In the genomic region with DNA sequence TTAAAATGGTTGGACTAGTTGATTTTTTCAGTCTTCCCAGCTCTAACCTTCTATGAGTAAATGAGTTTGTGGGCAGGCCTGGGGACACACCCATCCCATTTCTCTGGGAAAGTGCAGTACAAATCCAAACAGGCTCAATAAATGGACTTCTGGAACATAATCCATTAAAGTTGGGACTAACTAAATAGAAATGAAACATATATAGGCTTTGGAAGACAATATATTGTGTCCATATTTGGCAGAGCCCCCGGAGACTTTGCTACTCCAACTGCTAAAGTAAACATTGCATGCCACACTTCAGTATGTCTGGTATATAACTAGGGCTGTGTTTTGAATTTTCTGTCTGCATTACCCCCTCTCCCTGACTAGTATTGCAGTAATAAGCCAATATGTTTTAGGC, we compare ENCODE assay signal across 23 cellular contexts.
"Had no signal": no experiment of that assay in that cellular context is flagged by ENCODE, and none has a peak within 500 bp of the region (broad histone marks: within the 10 kb centered on the region; RNA-seq: fewer than 3 reads in every experiment).

No MANE protein-coding gene starts in this region.

- ATAC-seq: activated CD8-positive, alpha-beta T cell treated with anti-CD3 and anti-CD28 coated beads for 36 hours; activated T-helper 17 cell treated with anti-CD3 and anti-CD28 coated beads, Interleukin-2, amount 50 U/mL, for 72 hours; body of pancreas; gastrocnemius medialis; left lung; pancreas; sciatic nerve; WTC11 had no signal

- H3K4me1 ChIP-seq: body of pancreas, gastrocnemius medialis, left lung, pancreas, thyroid gland had no signal

- H3K4me3 ChIP-seq: body of pancreas, gastrocnemius medialis, left lung, pancreas, thyroid gland had no signal

- H3K9me3 ChIP-seq: body of pancreas, gastrocnemius medialis, left lung, pancreas, thyroid gland had no signal

- DNase-seq: activated CD4-positive, alpha-beta T cell treated with anti-CD3 and anti-CD28 coated beads for 4 hours; activated CD8-positive, alpha-beta T cell treated with anti-CD3 and anti-CD28 coated beads for 36 hours; activated naive CD4-positive, alpha-beta T cell; activated naive CD8-positive, alpha-beta T cell treated with anti-CD3 and anti-CD28 coated beads, Interleukin-2, amount 10 ng/mL, durations not matched to agents 7 days and 5 days; activated T-cell treated with anti-CD3 and anti-CD28 coated beads, Interleukin-2, amount 50 U/mL, for 1 hour; body of pancreas; caudate nucleus; endodermal cell; gastrocnemius medialis; head of caudate nucleus; kidney; left lung; naive B cell; pancreas; stimulated activated CD8-positive, alpha-beta memory T cell treated with anti-CD3 and anti-CD28 coated beads, Interleukin-4, amount 100 ng/mL, for 48 hours; stimulated activated naive CD4-positive, alpha-beta T cell; SW 1271; T-helper 2 cell; thyroid gland had no signal

- H3K27me3 ChIP-seq: body of pancreas, gastrocnemius medialis, left lung, pancreas, thyroid gland had no signal

- H3K36me3 ChIP-seq: gastrocnemius medialis, left lung, pancreas, thyroid gland had no signal

- H3K27ac ChIP-seq: body of pancreas, gastrocnemius medialis, left lung, pancreas, thyroid gland had no signal

- FAIRE-seq: colon, kidney, pancreas had no signal
